8 cellular contexts compared by ENCODE assay signal in genomic region chr22:26589367-26589844, GRCh38. TPM values are rescaled to one million over a fixed set of nuclear protein-coding genes. Genes with fewer than 3 reads are reported as not detected.
DNase-seq lines count a peak whose midpoint lies in the region; ATAC-seq and TF ChIP-seq lines count a peak whose summit lies in the region.

No MANE protein-coding gene starts in this region.

- peak overlapping the region; percentile 95 for H3K4me3 Mint-ChIP-seq in endothelial cell (ENCODE audit: unreplicated experiment)
- H3K4me3 Mint-ChIP-seq in type B pancreatic cell, result peak overlapping the region; percentile 87

- no peak overlapping the region for H3K27ac Mint-ChIP-seq in endothelial cell (ENCODE audit: unreplicated experiment)
- H3K27ac Mint-ChIP-seq in type B pancreatic cell, result peak overlapping the region; percentile 46

- H3K27me3 Mint-ChIP-seq in endothelial cell (ENCODE audit: unreplicated experiment), result no peaks in the 10 kb centered on the region
- peaks cover 22% of the 10 kb centered on the region for H3K27me3 Mint-ChIP-seq in type B pancreatic cell

- peak; percentile 20 for ATAC-seq in GM19395 (IDR thresholded peaks at IDR 0.05; ENCODE audit: unreplicated experiment)

- peaks cover 11 to 21% of the 10 kb centered on the region in 2 donors for H3K4me1 ChIP-seq in muscle layer of duodenum (ENCODE audit: control insufficient read depth in 1 of 2, insufficient read depth in 2 of 2, low read length in 2 of 2)

- peak overlapping the region; percentile 70 to 82 for H3K4me3 ChIP-seq in muscle layer of duodenum (ENCODE audit: low read depth in 1 of 2, low read length in 2 of 2)

- H3K9me3 Mint-ChIP-seq in endothelial cell (ENCODE audit: unreplicated experiment) (no peaks in the 10 kb centered on the region), type B pancreatic cell (no peaks in the 10 kb centered on the region)

- H3K27ac ChIP-seq in muscle layer of duodenum (ENCODE audit: low read length), result peak overlapping the region; percentile 45

- H3K4me1 Mint-ChIP-seq in endothelial cell (ENCODE audit: unreplicated experiment), result peaks cover 41% of the 10 kb centered on the region
- H3K4me1 Mint-ChIP-seq in type B pancreatic cell (ENCODE audit: unreplicated experiment), result peaks cover 4% of the 10 kb centered on the region

- H3K36me3 Mint-ChIP-seq in endothelial cell (ENCODE audit: low read depth, unreplicated experiment), result peaks cover under 1% of the 10 kb centered on the region
- H3K36me3 Mint-ChIP-seq in type B pancreatic cell, result peaks cover 6% of the 10 kb centered on the region

- H3K27me3 ChIP-seq in muscle layer of duodenum (ENCODE audit: low read depth, low read length), result no peaks in the 10 kb centered on the region

- no peak for TF ChIP-seq CTCF in endothelial cell (IDR thresholded peaks at IDR 0.05; ENCODE audit: unreplicated experiment)
- no peak for TF ChIP-seq CTCF in type B pancreatic cell (conservative IDR thresholded peaks at IDR 0.05)

- DNase-seq in HT-29 (ENCODE audit: low spot score), result peak; percentile 25
- peak; percentile 18 for DNase-seq in activated CD4-positive, alpha-beta T cell treated with anti-CD3 and anti-CD28 coated beads, Interleukin-2, amount 50 U/mL, for 1 hour
- peak; percentile 38 for DNase-seq in endothelial cell (ENCODE audit: low spot score)
- no peak for DNase-seq in type B pancreatic cell (ENCODE audit: extremely low spot score, unreplicated experiment)
- DNase-seq in NCI-H2227 treated with DMSO at 0.1 percent for 48 hours (lab: John Stamatoyannopoulos, UW), result no peak
- DNase-seq in DMS79 (lab: John Stamatoyannopoulos, UW), result no peak

- no peaks in the 10 kb centered on the region for H3K9me3 ChIP-seq in muscle layer of duodenum (ENCODE audit: control insufficient read depth in 1 of 2, low read length in 2 of 2)

- no peaks in the 10 kb centered on the region for H3K36me3 ChIP-seq in muscle layer of duodenum (ENCODE audit: control insufficient read depth in 1 of 2, insufficient read depth in 2 of 2, low read length in 2 of 2)

RNA-seq across cellular contexts. Expression of gene TPST2, which starts 0.5 kb away (rescaled TPM):
- 13.4 and 24.2 TPM in 2 replicates for total RNA-seq in HT-29 (2014; rRNA removed; shearing (Covaris generic))
- total RNA-seq in endothelial cell (ENCODE audit: unreplicated experiment) (59.3 TPM), type B pancreatic cell (ENCODE audit: low replicate concordance) (15.7 and 24.3 TPM in 2 replicates)

RNA-seq across cellular contexts. Expression of gene CRYBB1, which starts 28.4 kb away (rescaled TPM):
- not detected in 2 replicates for total RNA-seq in HT-29 (2014; rRNA removed; shearing (Covaris generic))
- total RNA-seq in endothelial cell (ENCODE audit: unreplicated experiment), result 9.5 TPM
- total RNA-seq in type B pancreatic cell (ENCODE audit: low replicate concordance), result 4.6 TPM in 1 of 2 replicates, not detected in the other

RNA-seq across cellular contexts. Expression of gene CRYBA4, which starts 32.4 kb away (rescaled TPM):
- not detected in 2 replicates for total RNA-seq in HT-29 (2014; rRNA removed; shearing (Covaris generic))
- 0.46 TPM for total RNA-seq in endothelial cell (ENCODE audit: unreplicated experiment)
- total RNA-seq in type B pancreatic cell (ENCODE audit: low replicate concordance), result 1.0 TPM in 1 of 2 replicates, not detected in the other

Comparison
In these comparisons a context has a peak if more than half of its experiments do, and no peak if none do; other contexts are left out.
1. DNase-seq: peak in HT-29 (single experiment), activated CD4-positive, alpha-beta T cell treated with anti-CD3 and anti-CD28 coated beads, Interleukin-2, amount 50 U/mL, for 1 hour (single experiment) and endothelial cell (single experiment); none in type B pancreatic cell (single experiment), NCI-H2227 treated with DMSO at 0.1 percent for 48 hours (single experiment) and DMS79 (single experiment).